Comparison of ENCODE assay signal across 1 cellular context in genomic region chr3:171821778-171822358, GRCh38.
A peak's percentile ranks its signal among the peaks of the same experiment; 100 is the strongest.
TF ChIP-seq lines count a peak whose summit lies in the region.

No MANE protein-coding gene starts in this region.

TF ChIP-seq in K562, 482 proteins besides CTCF, POLR2A, EP300 and RAD21:
- TF ChIP-seq POLR2B (IDR thresholded peaks at IDR 0.05; ENCODE audit: low read depth, partially characterized antibody) (no peak), ZNF561 (CRISPR knock-in tag; conservative IDR thresholded peaks at IDR 0.05) (no peak), HOMEZ (CRISPR knock-in tag; IDR thresholded peaks at IDR 0.05) (no peak), MEF2A (IDR thresholded peaks at IDR 0.05; ENCODE audit: control insufficient read depth, low read depth, low read length) (no peak), GABPB1 (CRISPR knock-in tag; IDR thresholded peaks at IDR 0.05) (no peak), ZNF77 (CRISPR knock-in tag; IDR thresholded peaks at IDR 0.05) (no peak), NELFE (IDR thresholded peaks at IDR 0.05; ENCODE audit: insufficient read depth, insufficient read length) (no peak), EGR1 (conservative IDR thresholded peaks at IDR 0.05) (no peak), GATA2 (CRISPR knock-in tag; IDR thresholded peaks at IDR 0.05) (no peak), MXI1 (IDR thresholded peaks at IDR 0.05; ENCODE audit: low read depth, low read length) (no peak), DMBX1 (CRISPR knock-in tag; IDR thresholded peaks at IDR 0.05; ENCODE audit: borderline replicate concordance) (no peak), ZKSCAN3 (CRISPR knock-in tag; IDR thresholded peaks at IDR 0.05) (no peak), RERE (CRISPR knock-in tag; IDR thresholded peaks at IDR 0.05; ENCODE audit: borderline replicate concordance) (no peak), JUND (IDR thresholded peaks at IDR 0.05; ENCODE audit: borderline replicate concordance, low read depth, low read length) (no peak), JUND (tag; IDR thresholded peaks at IDR 0.05; ENCODE audit: borderline replicate concordance, low read depth, low read length) (0 out of 3 replicates have a peak, but pooled peaks have one; percentile 33), ZBTB2 (IDR thresholded peaks at IDR 0.05) (no peak), THRAP3 (IDR thresholded peaks at IDR 0.05; ENCODE audit: borderline replicate concordance) (no peak), SMAD2 (IDR thresholded peaks at IDR 0.05; ENCODE audit: low read depth, low read length) (no peak), ATF3 (IDR thresholded peaks at IDR 0.05) (peak; percentile 22; the same call in 1 of the 2 replicates), ATF3 (CRISPR knock-in tag; conservative IDR thresholded peaks at IDR 0.05) (no peak), FOSL1 (tag; conservative IDR thresholded peaks at IDR 0.05) (peak; percentile 63), BCOR (IDR thresholded peaks at IDR 0.05) (no peak), TAF7 (tag; IDR thresholded peaks at IDR 0.05) (no peak), ARID4B (CRISPR knock-in tag; IDR thresholded peaks at IDR 0.05) (no peak), U2AF2 (optimal IDR thresholded peaks at IDR 0.05; ENCODE audit: low read depth, low read length) (no peak), CBFB (CRISPR knock-in tag; IDR thresholded peaks at IDR 0.05) (no peak), MECOM (CRISPR knock-in tag; IDR thresholded peaks at IDR 0.05) (no peak), ZBTB40 (IDR thresholded peaks at IDR 0.05) (peak; percentile 78), ZBTB40 (CRISPR knock-in tag; IDR thresholded peaks at IDR 0.05) (no peak), HMGXB4 (CRISPR knock-in tag; IDR thresholded peaks at IDR 0.05) (no peak)
